Comparison of ENCODE assay signal across 8 cellular contexts in the genomic region with DNA sequence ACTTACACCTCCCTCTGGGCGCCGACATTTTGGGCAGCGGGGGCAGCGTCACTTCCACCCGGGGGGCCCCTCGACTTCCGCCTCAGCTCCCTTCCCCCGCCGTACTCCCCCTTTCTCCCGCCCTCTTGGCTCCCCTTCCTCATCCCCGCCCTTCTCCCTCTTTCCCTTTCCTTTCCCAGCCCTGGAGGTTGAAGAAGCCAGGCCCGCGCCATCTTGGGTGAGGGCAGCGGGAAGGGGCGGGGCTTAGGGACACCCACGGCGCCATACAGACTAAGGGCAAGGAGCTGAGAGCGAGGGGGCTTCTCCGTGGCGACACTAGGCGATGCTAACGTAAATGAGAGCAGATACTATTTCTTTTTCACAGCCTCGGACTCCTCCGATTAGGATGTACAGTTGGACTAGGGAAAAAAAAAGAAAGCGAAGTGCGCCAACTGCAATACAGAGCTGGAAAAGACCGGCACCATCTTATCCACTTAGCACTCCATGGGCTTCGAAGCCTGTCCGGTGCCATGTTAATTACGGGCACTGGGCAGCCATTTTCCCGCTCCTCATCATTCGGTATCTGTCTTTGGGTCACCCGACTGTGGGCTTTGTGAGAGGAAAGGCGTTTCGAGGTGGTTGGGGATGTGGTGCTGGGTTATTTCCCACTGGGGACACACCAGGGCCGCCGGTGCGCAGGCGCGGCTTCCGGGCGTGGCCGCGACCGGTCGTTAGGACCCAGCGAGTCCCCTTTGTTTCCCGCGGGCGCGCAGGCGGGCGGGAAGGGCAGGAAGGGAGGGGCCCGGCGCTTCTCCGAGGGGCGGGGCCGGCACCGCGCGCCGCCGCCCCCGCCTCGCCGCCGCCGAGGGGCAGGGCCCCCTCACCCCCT. TPM values are rescaled to one million over a fixed set of nuclear protein-coding genes. Genes with fewer than 3 reads are reported as not detected.
DNase-seq lines count a peak whose midpoint lies in the region; ATAC-seq and TF ChIP-seq lines count a peak whose summit lies in the region.

A gene with protein sequence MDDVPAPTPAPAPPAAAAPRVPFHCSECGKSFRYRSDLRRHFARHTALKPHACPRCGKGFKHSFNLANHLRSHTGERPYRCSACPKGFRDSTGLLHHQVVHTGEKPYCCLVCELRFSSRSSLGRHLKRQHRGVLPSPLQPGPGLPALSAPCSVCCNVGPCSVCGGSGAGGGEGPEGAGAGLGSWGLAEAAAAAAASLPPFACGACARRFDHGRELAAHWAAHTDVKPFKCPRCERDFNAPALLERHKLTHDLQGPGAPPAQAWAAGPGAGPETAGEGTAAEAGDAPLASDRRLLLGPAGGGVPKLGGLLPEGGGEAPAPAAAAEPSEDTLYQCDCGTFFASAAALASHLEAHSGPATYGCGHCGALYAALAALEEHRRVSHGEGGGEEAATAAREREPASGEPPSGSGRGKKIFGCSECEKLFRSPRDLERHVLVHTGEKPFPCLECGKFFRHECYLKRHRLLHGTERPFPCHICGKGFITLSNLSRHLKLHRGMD (minus strand): TSS at position 50 of the 868 bp plus-strand sequence. CDS start 1,652 bp downstream, outside the sequence.
A gene with protein sequence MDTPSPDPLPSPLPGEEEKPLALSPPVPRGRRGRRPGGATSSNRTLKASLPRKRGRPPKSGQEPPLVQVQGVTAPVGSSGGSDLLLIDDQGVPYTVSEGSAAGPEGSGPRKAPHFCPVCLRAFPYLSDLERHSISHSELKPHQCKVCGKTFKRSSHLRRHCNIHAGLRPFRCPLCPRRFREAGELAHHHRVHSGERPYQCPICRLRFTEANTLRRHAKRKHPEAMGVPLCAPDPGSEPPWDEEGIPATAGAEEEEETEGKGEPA (plus strand): TSS at position 821 of the 868 bp plus-strand sequence. CDS start 1,825 bp downstream, outside the sequence.

- 0 to 1% methylated on average over 32 to 35 of the region's 68 CpGs for WGBS in tibial nerve, 2 donors

- peak within 1 kb of the TSS; percentile 93 for H2AFZ ChIP-seq in parathyroid adenoma

- peaks cover 4% of the 10 kb centered on the region for H3K79me2 ChIP-seq in parathyroid adenoma

- POLR2A ChIA-PET in activated naive CD8-positive, alpha-beta T cell treated with anti-CD3 and anti-CD28 coated beads, Interleukin-2, amount 10 ng/mL, durations not matched to agents 7 days and 5 days (lab: Charles Lee): interaction anchor here (0.6 to 3.4 kb wide), 21 partner anchors 13 to 1151 kb away, joined by 3 to 49 read pairs (median 4); a partner anchor contains a TSS

- intact Hi-C loops in Right ventricle myocardium inferior (cut with DNase I): loop anchor here (2.0 to 10.0 kb wide), 3 partner anchors 19 to 215 kb away; a partner anchor contains a TSS

- peak within 1 kb of the TSS; percentile 92 for H3K4me2 ChIP-seq in parathyroid adenoma (ENCODE audit: low read length)

- no peaks in the 10 kb centered on the region for H3K9me3 ChIP-seq in parathyroid adenoma (ENCODE audit: control insufficient read depth, low read length)
- H3K9me3 ChIP-seq in tibial nerve: no peaks in the 10 kb centered on the region

- no peaks in the 10 kb centered on the region for H3K27me3 Mint-ChIP-seq in activated naive CD8-positive, alpha-beta T cell treated with anti-CD3 and anti-CD28 coated beads, Interleukin-2, amount 10 ng/mL, durations not matched to agents 7 days and 5 days

- peaks cover 25% of the 10 kb centered on the region for H3K4me1 Mint-ChIP-seq in activated naive CD8-positive, alpha-beta T cell treated with anti-CD3 and anti-CD28 coated beads, Interleukin-2, amount 10 ng/mL, durations not matched to agents 7 days and 5 days

- peak; percentile 67 to 80 for TF ChIP-seq EP300 in tibial nerve (IDR thresholded peaks at IDR 0.05)

- peak; percentile 95 for DNase-seq in NCI-H1417 treated with DMSO at 0.1 percent for 48 hours (lab: John Stamatoyannopoulos, UW)
- DNase-seq in SW 1271 (lab: John Stamatoyannopoulos, UW): peak; percentile 77 to 92
- DNase-seq in activated naive CD8-positive, alpha-beta T cell treated with anti-CD3 and anti-CD28 coated beads, Interleukin-2, amount 10 ng/mL, durations not matched to agents 7 days and 5 days: peak; percentile 95
- DNase-seq in Right ventricle myocardium inferior (ENCODE audit: missing footprints): peak; percentile 98
- DNase-seq in tibial nerve (ENCODE audit: low spot score in 2 of 2): peak; percentile 98 to 99

- H3K27me3 ChIP-seq in parathyroid adenoma (ENCODE audit: control insufficient read depth, insufficient read depth, low read length) (no peaks in the 10 kb centered on the region), tibial nerve (no peaks in the 10 kb centered on the region)

- H3K36me3 ChIP-seq in parathyroid adenoma (ENCODE audit: control insufficient read depth, insufficient read depth, low read length): no peaks in the 10 kb centered on the region
- H3K36me3 ChIP-seq in tibial nerve: peaks cover 0 to 44% (median 0%) of the 10 kb centered on the region in 3 donors

- peak within 1 kb of the TSS; percentile 99 for H3K27ac Mint-ChIP-seq in activated naive CD8-positive, alpha-beta T cell treated with anti-CD3 and anti-CD28 coated beads, Interleukin-2, amount 10 ng/mL, durations not matched to agents 7 days and 5 days

- peak within 1 kb of the TSS; percentile 96 for H3K27ac ChIP-seq in parathyroid adenoma
- H3K27ac ChIP-seq in tibial nerve: peak within 1 kb of the TSS; percentile 88 to 99 (median 95)

- ATAC-seq in HG02759 (IDR thresholded peaks at IDR 0.05; ENCODE audit: unreplicated experiment) (peak; percentile 55), Right ventricle myocardium inferior (peak; percentile 91)
- ATAC-seq in activated naive CD8-positive, alpha-beta T cell treated with anti-CD3 and anti-CD28 coated beads, Interleukin-2, amount 10 ng/mL, durations not matched to agents 7 days and 5 days (ENCODE audit: low read depth): peak; percentile 77

- H3K4me1 ChIP-seq in parathyroid adenoma (peaks cover 6% of the 10 kb centered on the region), tibial nerve (peaks cover 0 to 37% (median 7%) of the 10 kb centered on the region in 4 donors)

- TF ChIP-seq CTCF in parathyroid adenoma (IDR thresholded peaks at IDR 0.05) (no peak), tibial nerve (IDR thresholded peaks at IDR 0.05) (peak in 2 of 5 experiments; percentile 18 to 54)

- peaks cover 31% of the 10 kb centered on the region for H3K36me3 Mint-ChIP-seq in activated naive CD8-positive, alpha-beta T cell treated with anti-CD3 and anti-CD28 coated beads, Interleukin-2, amount 10 ng/mL, durations not matched to agents 7 days and 5 days

- peak; percentile 18 for TF ChIP-seq POLR2A in GM10847 (IDR thresholded peaks at IDR 0.05; ENCODE audit: extremely low read depth, insufficient read length)
- no peak for TF ChIP-seq POLR2A in tibial nerve (IDR thresholded peaks at IDR 0.05)

- H3K9me3 Mint-ChIP-seq in activated naive CD8-positive, alpha-beta T cell treated with anti-CD3 and anti-CD28 coated beads, Interleukin-2, amount 10 ng/mL, durations not matched to agents 7 days and 5 days: no peaks in the 10 kb centered on the region

- H3K4me3 Mint-ChIP-seq in activated naive CD8-positive, alpha-beta T cell treated with anti-CD3 and anti-CD28 coated beads, Interleukin-2, amount 10 ng/mL, durations not matched to agents 7 days and 5 days: peak within 1 kb of the TSS; percentile 99

- H3K9ac ChIP-seq in parathyroid adenoma: peak within 1 kb of the TSS; percentile 75

- H3K4me3 ChIP-seq in parathyroid adenoma (ENCODE audit: low read depth, low read length) (peak within 1 kb of the TSS; percentile 88), tibial nerve (peak within 1 kb of the TSS; percentile 50 to 86 (median 76))

RNA-seq across cellular contexts. Expression of the first gene that starts in this region (rescaled TPM):
- total RNA-seq in activated naive CD8-positive, alpha-beta T cell treated with anti-CD3 and anti-CD28 coated beads, Interleukin-2, amount 10 ng/mL, durations not matched to agents 7 days and 5 days: 10 to 100 TPM; 16.0 to 18.4 TPM
- total RNA-seq in Right ventricle myocardium inferior: 14.8 TPM
- 10 to 100 TPM in 1 of 4 donors, 1 to 10 TPM in 3; 4.8 to 11.7 (median 7.9) TPM for total RNA-seq in tibial nerve

RNA-seq across cellular contexts. Expression of the second gene that starts in this region (rescaled TPM):
- 10 to 100 TPM; 25.2 to 26.6 TPM for total RNA-seq in activated naive CD8-positive, alpha-beta T cell treated with anti-CD3 and anti-CD28 coated beads, Interleukin-2, amount 10 ng/mL, durations not matched to agents 7 days and 5 days
- total RNA-seq in Right ventricle myocardium inferior: 16.9 TPM
- total RNA-seq in tibial nerve: 10 to 100 TPM; 23.1 to 35.0 (median 27.0) TPM

Comparison
In these comparisons a context has a peak if more than half of its experiments do, and no peak if none do; other contexts are left out.
1. Peak in every context shown above with its lines: DNase-seq, ATAC-seq, H3K4me3 ChIP-seq and H3K27ac ChIP-seq.